10 cellular contexts compared by ENCODE assay signal in genomic region chr3:48594431-48595049, GRCh38. TPM values are rescaled to one million over a fixed set of nuclear protein-coding genes. Genes with fewer than 3 reads are reported as not detected.
DNase-seq lines count a peak whose midpoint lies in the region; ATAC-seq and TF ChIP-seq lines count a peak whose summit lies in the region.
"Had no signal": no experiment of that assay in that cellular context is flagged by ENCODE, and none has a peak within 500 bp of the region (broad histone marks: within the 10 kb centered on the region; RNA-seq: fewer than 3 reads in every experiment).

No MANE protein-coding gene starts in this region.

- no peaks in the 10 kb centered on the region for H3K9me3 ChIP-seq in subcutaneous abdominal adipose tissue (ENCODE audit: control insufficient read depth in 5 of 5, low read length in 5 of 5)

- H3K27ac Mint-ChIP-seq in MCF 10A (ENCODE audit: low read depth, unreplicated experiment) = peak overlapping the region; percentile 59

- TF ChIP-seq CTCF in HFF-Myc (IDR thresholded peaks at IDR 0.05; ENCODE audit: low read depth, low read length, missing control alignments) (no peak), MCF 10A (IDR thresholded peaks at IDR 0.05; ENCODE audit: unreplicated experiment) (no peak)

- peaks cover 11 to 28% (median 18%) of the 10 kb centered on the region in 5 donors for H3K27me3 ChIP-seq in subcutaneous abdominal adipose tissue (ENCODE audit: control insufficient read depth in 5 of 5, insufficient read depth in 4 of 5, low read length in 5 of 5)

- peak overlapping the region; percentile 56 for H3K4me3 ChIP-seq in HFF-Myc (replicated peaks; ENCODE audit: low read depth, low read length)
- peak overlapping the region in 3 of 5 donors; percentile 15 to 32 (median 16) for H3K4me3 ChIP-seq in subcutaneous abdominal adipose tissue (ENCODE audit: low read depth in 1 of 5, low read length in 5 of 5)

- peak overlapping the region; percentile 48 for H3K4me3 Mint-ChIP-seq in MCF 10A (ENCODE audit: unreplicated experiment)
- H3K4me3 Mint-ChIP-seq: neural crest cell had no signal

- intact Hi-C loops in MCF 10A (cut with micrococcal nuclease) = no loop called here

- POLR2A ChIA-PET in MCF 10A (lab: Yijun Ruan, JAX) = interaction anchor here (1.0 to 8.9 kb wide), 5 partner anchors 15 to 122 kb away, joined by 3 to 93 read pairs (median 3); partner anchors contain the start of genes IP6K2, SLC26A6 and UQCRC1

- no peak for ATAC-seq in HG03039 (IDR thresholded peaks at IDR 0.05; ENCODE audit: unreplicated experiment)

- no peaks in the 10 kb centered on the region for H3K27me3 Mint-ChIP-seq in MCF 10A (ENCODE audit: insufficient read depth, unreplicated experiment)

- peaks cover 46% of the 10 kb centered on the region for H3K4me1 Mint-ChIP-seq in MCF 10A (ENCODE audit: insufficient read depth, unreplicated experiment)

- no peaks in the 10 kb centered on the region for H3K9me3 Mint-ChIP-seq in MCF 10A (ENCODE audit: unreplicated experiment)
- H3K9me3 Mint-ChIP-seq: neural crest cell had no signal

- peak; percentile 15 for DNase-seq in HFF-Myc (ENCODE audit: extremely low read depth, low read depth)
- no peak for DNase-seq in MCF 10A (ENCODE audit: unreplicated experiment)
- DNase-seq in iPS-NIHi11 (ENCODE audit: low spot score) = peak; percentile 79
- no peak for DNase-seq in GM19240 (ENCODE audit: insufficient read length, low spot score)
- no peak for DNase-seq in RPMI8226
- DNase-seq: activated CD4-positive, alpha-beta T cell treated with anti-CD3 and anti-CD28 coated beads, Interleukin-2, amount 50 U/mL, for 48 hours had no signal

- CTCF ChIA-PET in MCF 10A (lab: Yijun Ruan, JAX) = interaction anchor here (0.5 to 1.0 kb wide), 3 partner anchors 14 to 72 kb away, joined by 3 to 7 read pairs (median 4); no protein-coding TSS in a partner anchor

- H3K27ac ChIP-seq in subcutaneous abdominal adipose tissue (ENCODE audit: low read depth, low read length) = no peak overlapping the region

- peak overlapping the region in 1 of 5 donors; percentile 8 for H3K9ac ChIP-seq in subcutaneous abdominal adipose tissue (ENCODE audit: low read length in 5 of 5)

- peaks cover 2 to 21% (median 10%) of the 10 kb centered on the region in 5 donors for H3K4me1 ChIP-seq in subcutaneous abdominal adipose tissue (ENCODE audit: control insufficient read depth in 5 of 5, insufficient read depth in 5 of 5, low read length in 5 of 5)

- H3K36me3 ChIP-seq in subcutaneous abdominal adipose tissue (ENCODE audit: control insufficient read depth in 5 of 5, insufficient read depth in 5 of 5, low read length in 5 of 5) = peaks cover 0 to 25% (median 22%) of the 10 kb centered on the region in 5 donors

- H3K36me3 Mint-ChIP-seq in MCF 10A (ENCODE audit: insufficient read depth, unreplicated experiment) = peaks cover 29% of the 10 kb centered on the region

- BruUV-seq in MCF 10A (replicated peaks; lab: Mats Ljungman, UMichigan) = TSS peak; percentile 21

RNA-seq across cellular contexts. Expression of gene COL7A1, which starts 0.6 kb away (rescaled TPM):
- total RNA-seq in MCF 10A (2022) = 44.2 and 60.5 TPM in 2 replicates

RNA-seq across cellular contexts. Expression of gene UQCRC1, which starts 14.9 kb away (rescaled TPM):
- total RNA-seq in MCF 10A (2022) = 383 and 413 TPM in 2 replicates

RNA-seq across cellular contexts. Expression of gene TMEM89, which starts 27.0 kb away (rescaled TPM):
- not detected in 2 replicates for total RNA-seq in MCF 10A (2022)
- total RNA-seq: dermis blood vessel endothelial cell had no signal

RNA-seq across cellular contexts. Expression of gene UCN2, which starts 31.0 kb away (rescaled TPM):
- total RNA-seq in MCF 10A (2022) = 1.5 and 3.8 TPM in 2 replicates
- total RNA-seq: dermis blood vessel endothelial cell had no signal

RNA-seq across cellular contexts. Expression of gene PFKFB4, which starts 37.9 kb away (rescaled TPM):
- 3.4 and 4.6 TPM in 2 replicates for total RNA-seq in MCF 10A (2022)

Comparison
In these comparisons a context has a peak if more than half of its experiments do, and no peak if none do; other contexts are left out.
1. DNase-seq: peak in HFF-Myc (single experiment) and iPS-NIHi11 (single experiment); none in MCF 10A (single experiment), GM19240 (single experiment) and RPMI8226 (single experiment).